12 cellular contexts compared by ENCODE assay signal in the genomic region with DNA sequence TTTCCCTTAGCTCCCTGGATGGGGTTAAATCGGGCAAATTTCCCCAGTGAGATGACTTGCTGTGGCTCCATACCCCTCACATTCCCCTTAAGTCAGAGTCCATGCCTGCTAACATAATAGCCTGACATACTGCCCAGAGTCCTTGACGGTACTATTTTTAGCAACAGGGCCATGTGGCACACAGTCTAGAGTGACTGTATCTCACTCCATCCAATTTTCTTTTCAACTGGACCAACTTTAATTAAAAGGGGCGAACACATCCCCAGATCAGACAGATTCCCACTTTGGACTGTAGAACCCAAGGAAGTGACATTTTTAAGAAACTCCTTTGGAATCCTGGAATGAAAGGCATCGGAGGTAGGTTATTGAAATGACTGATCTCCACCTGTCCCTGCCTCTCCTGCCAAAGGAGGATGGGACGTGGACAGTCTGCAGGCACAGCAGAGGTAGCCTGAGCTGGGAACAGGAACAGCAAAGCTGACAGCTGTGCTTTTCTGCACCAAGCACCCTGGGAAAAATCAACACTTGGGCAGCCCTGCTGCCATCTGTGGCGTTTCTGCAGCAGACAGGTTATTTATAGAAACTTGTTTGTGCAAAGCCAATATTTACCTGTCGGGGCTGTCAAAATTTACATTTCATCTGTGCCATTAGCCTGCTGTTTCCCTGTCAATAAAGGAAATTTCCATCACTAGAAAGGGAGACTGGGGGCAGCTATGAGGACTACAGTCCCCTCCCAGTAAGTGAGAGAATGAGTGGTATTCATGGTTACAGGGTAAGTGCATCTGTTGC.
DNase-seq lines count a peak whose midpoint lies in the region; ATAC-seq and TF ChIP-seq lines count a peak whose summit lies in the region.
"Had no signal": no experiment of that assay in that cellular context is flagged by ENCODE, and none has a peak within 500 bp of the region (broad histone marks: within the 10 kb centered on the region; RNA-seq: fewer than 3 reads in every experiment).

No MANE protein-coding gene starts in this region.

- peaks cover 65% of the 10 kb centered on the region for H3K9me3 Mint-ChIP-seq in activated CD4-positive, alpha-beta T cell treated with anti-CD3 and anti-CD28 coated beads, Interleukin-2, amount 10 ng/mL, durations not matched to agents 7 days and 5 days

- ATAC-seq in T-helper 17 cell: no peak
- ATAC-seq: K562 had no signal

- no peaks in the 10 kb centered on the region for H3K27me3 Mint-ChIP-seq in activated CD4-positive, alpha-beta T cell treated with anti-CD3 and anti-CD28 coated beads, Interleukin-2, amount 10 ng/mL, durations not matched to agents 7 days and 5 days
- H3K27me3 Mint-ChIP-seq in T-helper 17 cell: no peaks in the 10 kb centered on the region
- H3K27me3 Mint-ChIP-seq: memory B cell had no signal

- DNase-seq in NCI-H1105 (lab: John Stamatoyannopoulos, UW) (peak; percentile 64), NCI-H748 treated with DMSO at 0.1 percent for 48 hours (lab: John Stamatoyannopoulos, UW) (peak; percentile 95), left ventricle myocardium inferior (no peak), hippocampal formation (lab: John Stamatoyannopoulos, UW) (no peak), T-helper 17 cell (no peak)
- DNase-seq in activated naive CD4-positive, alpha-beta T cell treated with anti-CD3 and anti-CD28 coated beads, Interleukin-2, amount 50 U/mL, for 16 hours: no peak
- no peak for DNase-seq in activated CD4-positive, alpha-beta T cell treated with anti-CD3 and anti-CD28 coated beads, Interleukin-2, amount 10 ng/mL, durations not matched to agents 7 days and 5 days
- DNase-seq: GOT3 had no signal

- intact Hi-C loops in left ventricle myocardium inferior (cut with micrococcal nuclease): no loop called here

- H3K27ac ChIP-seq in 22Rv1: peak overlapping the region; percentile 80
- H3K27ac ChIP-seq in left ventricle myocardium inferior (replicated peaks): peak overlapping the region; percentile 57
- H3K27ac ChIP-seq: skin epidermis had no signal

- no peak for TF ChIP-seq CTCF in 22Rv1 (IDR thresholded peaks at IDR 0.05)
- no peak for TF ChIP-seq CTCF in left ventricle myocardium inferior (IDR thresholded peaks at IDR 0.05; ENCODE audit: borderline replicate concordance)

- H3K4me3 Mint-ChIP-seq in activated CD4-positive, alpha-beta T cell treated with anti-CD3 and anti-CD28 coated beads, Interleukin-2, amount 10 ng/mL, durations not matched to agents 7 days and 5 days: no peak overlapping the region
- H3K4me3 Mint-ChIP-seq in T-helper 17 cell: no peak overlapping the region
- H3K4me3 Mint-ChIP-seq: memory B cell had no signal

- H3K36me3 ChIP-seq in left ventricle myocardium inferior: peaks cover under 1% of the 10 kb centered on the region

- peaks cover 32% of the 10 kb centered on the region for H3K4me1 ChIP-seq in left ventricle myocardium inferior

- CTCF ChIA-PET in activated CD4-positive, alpha-beta T cell treated with anti-CD3 and anti-CD28 coated beads, Interleukin-2, amount 10 ng/mL, durations not matched to agents 7 days and 5 days (lab: Charles Lee): interaction anchor here (0.6 to 2.9 kb wide), 2 partner anchors 16 to 495 kb away, joined by 3 to 10 read pairs; no protein-coding TSS in a partner anchor

- POLR2A ChIA-PET in activated CD4-positive, alpha-beta T cell treated with anti-CD3 and anti-CD28 coated beads, Interleukin-2, amount 10 ng/mL, durations not matched to agents 7 days and 5 days (lab: Charles Lee): no interaction called here

- H3K36me3 Mint-ChIP-seq in activated CD4-positive, alpha-beta T cell treated with anti-CD3 and anti-CD28 coated beads, Interleukin-2, amount 10 ng/mL, durations not matched to agents 7 days and 5 days (ENCODE audit: low read depth): peaks cover 83% of the 10 kb centered on the region
- H3K36me3 Mint-ChIP-seq in T-helper 17 cell (ENCODE audit: low read depth): peaks cover 13% of the 10 kb centered on the region

- H3K4me3 ChIP-seq in left ventricle myocardium inferior: peak overlapping the region; percentile 26
- H3K4me3 ChIP-seq: K562, skin epidermis had no signal

- H3K27me3 ChIP-seq in left ventricle myocardium inferior (ENCODE audit: low read depth): no peaks in the 10 kb centered on the region

- no peak overlapping the region for H3K27ac Mint-ChIP-seq in activated CD4-positive, alpha-beta T cell treated with anti-CD3 and anti-CD28 coated beads, Interleukin-2, amount 10 ng/mL, durations not matched to agents 7 days and 5 days
- H3K27ac Mint-ChIP-seq in T-helper 17 cell: no peak overlapping the region

- peaks cover 17% of the 10 kb centered on the region for H3K4me1 Mint-ChIP-seq in activated CD4-positive, alpha-beta T cell treated with anti-CD3 and anti-CD28 coated beads, Interleukin-2, amount 10 ng/mL, durations not matched to agents 7 days and 5 days
- H3K4me1 Mint-ChIP-seq in T-helper 17 cell: no peaks in the 10 kb centered on the region

- H3K9me3 ChIP-seq in left ventricle myocardium inferior (replicated peaks) (peaks cover 24% of the 10 kb centered on the region), T-helper 17 cell (ENCODE audit: control insufficient read depth, low read length, poor library complexity, severe bottlenecking) (peaks cover 5% of the 10 kb centered on the region)

Comparison
In these comparisons a context has a peak if more than half of its experiments do, and no peak if none do; other contexts are left out.
1. DNase-seq: peak in NCI-H1105 (single experiment) and NCI-H748 treated with DMSO at 0.1 percent for 48 hours (single experiment); none in left ventricle myocardium inferior (single experiment), activated naive CD4-positive, alpha-beta T cell treated with anti-CD3 and anti-CD28 coated beads, Interleukin-2, amount 50 U/mL, for 16 hours (single experiment), activated CD4-positive, alpha-beta T cell treated with anti-CD3 and anti-CD28 coated beads, Interleukin-2, amount 10 ng/mL, durations not matched to agents 7 days and 5 days (single experiment), hippocampal formation (0 of 2) and T-helper 17 cell (0 of 3).